In the genomic region with DNA sequence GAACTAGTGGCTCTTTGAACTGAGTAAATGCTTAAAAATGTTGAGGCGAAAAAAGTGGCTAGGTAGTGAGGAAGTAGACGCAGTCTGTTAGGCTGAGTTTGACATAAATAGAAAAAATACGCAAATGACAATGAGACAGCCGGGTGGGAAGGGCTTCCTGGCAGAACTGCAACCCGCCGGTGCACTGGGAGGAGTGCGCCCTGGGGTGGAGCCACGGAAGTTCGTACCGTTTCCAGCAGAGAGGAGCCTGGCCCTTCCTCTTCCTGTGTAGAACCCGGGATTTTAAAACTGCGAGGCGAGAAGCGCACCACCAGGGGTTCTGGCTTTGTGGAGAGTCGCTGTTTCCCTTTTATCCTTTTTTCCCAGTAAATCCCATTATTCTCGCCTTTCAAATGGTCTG, we compare ENCODE assay signal across 9 cellular contexts.
A peak's percentile ranks its signal among the peaks of the same experiment; 100 is the strongest.
DNase-seq lines count a peak whose midpoint lies in the region; ATAC-seq, FAIRE-seq and TF ChIP-seq lines count a peak whose summit lies in the region.
"Had no signal": no experiment of that assay in that cellular context is flagged by ENCODE, and none has a peak within 500 bp of the region (broad histone marks: within the 10 kb centered on the region; RNA-seq: fewer than 3 reads in every experiment).

No MANE protein-coding gene starts in this region.

- no peak overlapping the region for H3K4me3 Mint-ChIP-seq in astrocyte (ENCODE audit: unreplicated experiment)
- H3K4me3 Mint-ChIP-seq in naive B cell, result peak overlapping the region in 4 of 8 donors; percentile 6 to 58 (median 30)

- H3K27ac ChIP-seq in astrocyte (ENCODE audit: low read depth, low read length) (peak overlapping the region; percentile 54), caudate nucleus (ENCODE audit: low read depth, low read length) (no peak overlapping the region)
- H3K27ac ChIP-seq: neutrophil had no signal

- peak overlapping the region; percentile 68 for H2AFZ ChIP-seq in astrocyte (ENCODE audit: low read depth, low read length)

- H3K4me1 Mint-ChIP-seq in astrocyte (ENCODE audit: low read depth, unreplicated experiment) (no peaks in the 10 kb centered on the region), naive B cell (no peaks in the 10 kb centered on the region)

- H3K9ac ChIP-seq in astrocyte (ENCODE audit: low read length), result peak overlapping the region; percentile 44

- H3K4me1 ChIP-seq in astrocyte (ENCODE audit: insufficient read depth, low read length), result peaks cover 3% of the 10 kb centered on the region

- no peak for TF ChIP-seq CTCF in astrocyte (IDR thresholded peaks at IDR 0.05; ENCODE audit: insufficient read depth, low read depth, low read length)

- DNase-seq in astrocyte (ENCODE audit: low read depth) (peak; percentile 70), naive B cell (no peak), NCI-H748 (lab: John Stamatoyannopoulos, UW; ENCODE audit: unreplicated experiment) (no peak), caudate nucleus (lab: John Stamatoyannopoulos, UW) (no peak), NCI-H1105 (lab: John Stamatoyannopoulos, UW) (no peak), cerebellar cortex (ENCODE audit: low spot score) (no peak)

- no peak for FAIRE-seq in astrocyte (lab: Jason Lieb, UNC)

- H3K36me3 ChIP-seq in astrocyte (ENCODE audit: insufficient read depth, low read length), result no peaks in the 10 kb centered on the region
- H3K36me3 ChIP-seq: neutrophil had no signal

- H3K27ac Mint-ChIP-seq in astrocyte (ENCODE audit: unreplicated experiment), result no peak overlapping the region
- H3K27ac Mint-ChIP-seq in naive B cell, result peak overlapping the region in 2 of 6 donors; percentile 38 to 46

- no peaks in the 10 kb centered on the region for H3K79me2 ChIP-seq in astrocyte (ENCODE audit: insufficient read depth, low read length)

- H3K9me3 Mint-ChIP-seq in astrocyte (ENCODE audit: unreplicated experiment), result peaks cover 2% of the 10 kb centered on the region
- peaks cover 0 to 2% (median 0%) of the 10 kb centered on the region in 7 donors for H3K9me3 Mint-ChIP-seq in naive B cell

- no peaks in the 10 kb centered on the region for H3K27me3 ChIP-seq in astrocyte (ENCODE audit: insufficient read depth, low read length)
- H3K27me3 ChIP-seq: neutrophil had no signal

- H3K36me3 Mint-ChIP-seq in astrocyte (ENCODE audit: low read depth, unreplicated experiment) (no peaks in the 10 kb centered on the region), naive B cell (no peaks in the 10 kb centered on the region)

- H3K9me3 ChIP-seq in astrocyte (ENCODE audit: insufficient read depth, low read depth, low read length), result no peaks in the 10 kb centered on the region
- H3K9me3 ChIP-seq: neutrophil had no signal

- no peaks in the 10 kb centered on the region for H3K27me3 Mint-ChIP-seq in astrocyte (ENCODE audit: low read depth, unreplicated experiment)
- H3K27me3 Mint-ChIP-seq in naive B cell, result no peaks in the 10 kb centered on the region

- peak overlapping the region; percentile 76 for H3K4me2 ChIP-seq in astrocyte (ENCODE audit: low read length)

- peak; percentile 39 for ATAC-seq in GM18870 (IDR thresholded peaks at IDR 0.05; ENCODE audit: unreplicated experiment)
- ATAC-seq in HG02885 (IDR thresholded peaks at IDR 0.05; ENCODE audit: poor library complexity, unreplicated experiment), result peak; percentile 84
- ATAC-seq in naive B cell (ENCODE audit: low read depth in 2 of 2), result peak; percentile 27 to 72

- peak overlapping the region; percentile 55 for H3K4me3 ChIP-seq in astrocyte (ENCODE audit: insufficient read depth, low read depth, low read length)

- no peaks in the 10 kb centered on the region for H4K20me1 ChIP-seq in astrocyte (ENCODE audit: insufficient read depth, low read length)
